8 cellular contexts compared by ENCODE assay signal in the genomic region with DNA sequence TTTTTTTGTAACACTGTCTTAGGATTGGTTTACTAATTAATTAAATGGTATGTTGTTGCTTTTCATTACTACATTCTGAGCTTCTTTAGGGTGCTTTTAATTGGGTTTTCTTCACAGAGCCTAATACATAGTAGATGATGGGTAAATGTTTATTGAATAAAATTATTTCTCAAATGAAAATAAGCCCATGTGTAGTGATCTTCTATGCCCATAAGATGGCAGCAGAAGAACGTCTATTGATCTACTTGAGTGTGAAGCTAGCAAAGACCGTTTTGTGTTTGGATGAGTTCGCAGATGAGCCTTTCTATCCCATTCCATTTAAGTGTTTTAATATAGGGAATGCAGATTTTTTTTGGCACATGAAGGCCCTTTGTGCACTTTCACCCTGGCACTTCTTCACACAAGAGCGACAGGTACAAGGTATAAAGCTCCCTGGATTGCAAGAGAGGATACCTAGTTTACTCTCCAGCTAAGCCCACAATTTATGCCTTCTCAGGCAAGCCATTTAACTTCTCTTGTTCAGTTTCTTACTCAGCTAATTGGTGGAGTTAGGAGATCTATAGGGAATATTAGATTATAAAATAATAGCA.
DNase-seq lines count a peak whose midpoint lies in the region; TF ChIP-seq lines count a peak whose summit lies in the region.
"Not testable (repeated sequence)": the region's sequence is repeated elsewhere in the genome, so short reads cannot be mapped to it uniquely, and the experiment has no call there.

No MANE protein-coding gene starts in this region.

- not testable (repeated sequence) for H3K4me1 Mint-ChIP-seq in Caco-2 (ENCODE audit: low read depth, unreplicated experiment)
- H3K4me1 Mint-ChIP-seq in H9: peaks cover 24 to 26% of the 10 kb centered on the region in 2 experiments

- not testable (repeated sequence) for H3T11ph ChIP-seq in H9 (ENCODE audit: low read length)

- peak in 1 of 2 experiments; percentile 12 for DNase-seq in Caco-2
- not testable (repeated sequence) for DNase-seq in H9; RWPE1 (ENCODE audit: low spot score); breast epithelium (ENCODE audit: low spot score in 2 of 2)
- DNase-seq in NCI-H1930 (lab: John Stamatoyannopoulos, UW): peak; percentile 9 to 39
- peak; percentile 59 for DNase-seq in globus pallidus (ENCODE audit: low spot score)
- peak; percentile 79 for DNase-seq in superior temporal gyrus (ENCODE audit: extremely low spot score)

- not testable (repeated sequence) for H2BK5ac ChIP-seq in H9 (ENCODE audit: insufficient read length, low read length)

- intact Hi-C loops in Caco-2 (cut with micrococcal nuclease; ENCODE audit: unreplicated experiment): loop anchor here (2.0 to 5.0 kb wide), 2 partner anchors 107 to 193 kb away; no protein-coding TSS in a partner anchor
- intact Hi-C loops in breast epithelium (cut with DNase I; ENCODE audit: low total_unique reads): not testable (repeated sequence)

- H3K4ac ChIP-seq in H9 (ENCODE audit: low read depth, low read length): not testable (repeated sequence)

- not testable (repeated sequence) for H3K56ac ChIP-seq in H9 (ENCODE audit: insufficient read length, low read depth, low read length)

- not testable (repeated sequence) for H3K4me3 Mint-ChIP-seq in Caco-2 (ENCODE audit: unreplicated experiment); H9

- H3K27ac Mint-ChIP-seq in Caco-2 (ENCODE audit: unreplicated experiment); H9: not testable (repeated sequence)

- not testable (repeated sequence) for H4K91ac ChIP-seq in H9 (ENCODE audit: insufficient read length, low read depth, low read length)

- H3K79me2 ChIP-seq in H9 (ENCODE audit: insufficient read depth, low read length): not testable (repeated sequence)

- H3K79me1 ChIP-seq in H9 (ENCODE audit: insufficient read depth, low read depth, low read length, poor library complexity, severe bottlenecking): not testable (repeated sequence)

- H3K23ac ChIP-seq in H9 (ENCODE audit: insufficient read length, low read depth, low read length): not testable (repeated sequence)

- not testable (repeated sequence) for BruUV-seq in Caco-2 (replicated peaks; lab: Mats Ljungman, UMichigan)

- not testable (repeated sequence) for H3K4me1 ChIP-seq in Caco-2; H9 (ENCODE audit: insufficient read depth, low read length); breast epithelium
- peaks cover 0 to 15% of the 10 kb centered on the region in 2 donors for H3K4me1 ChIP-seq in mucosa of rectum (ENCODE audit: control insufficient read depth in 2 of 2, insufficient read depth in 2 of 2, low read length in 2 of 2)

- not testable (repeated sequence) for H4K8ac ChIP-seq in H9 (replicated peaks; ENCODE audit: insufficient read length, low read depth, low read length)

- H2BK20ac ChIP-seq in H9 (ENCODE audit: low read depth, low read length, poor library complexity, severe bottlenecking): not testable (repeated sequence)

- not testable (repeated sequence) for H4K5ac ChIP-seq in H9 (ENCODE audit: insufficient read length, low read depth, low read length)

- H2BK120ac ChIP-seq in H9 (ENCODE audit: low read depth, low read length, poor library complexity, severe bottlenecking): not testable (repeated sequence)

- TF ChIP-seq CTCF in Caco-2 (IDR thresholded peaks at IDR 0.05; ENCODE audit: insufficient read depth in 1 of 2, low read depth in 1 of 2, low read length in 1 of 2, severe bottlenecking in 1 of 2, unreplicated experiment in 1 of 2): peak; percentile 16 to 51
- TF ChIP-seq CTCF in H9 (conservative IDR thresholded peaks at IDR 0.05): peak; percentile 72
- peak; percentile 55 for TF ChIP-seq CTCF in RWPE1 (conservative IDR thresholded peaks at IDR 0.05; ENCODE audit: low read depth)
- peak in 2 of 3 donors; percentile 43 to 46 for TF ChIP-seq CTCF in breast epithelium (IDR thresholded peaks at IDR 0.05)

- H2AFZ ChIP-seq in H9 (ENCODE audit: low read length): not testable (repeated sequence)

- not testable (repeated sequence) for H2BK12ac ChIP-seq in H9 (ENCODE audit: insufficient read length, low read depth, low read length)

- H3K14ac ChIP-seq in H9 (ENCODE audit: insufficient read depth, low read length): not testable (repeated sequence)

- TF ChIP-seq POLR2A in breast epithelium (IDR thresholded peaks at IDR 0.05): not testable (repeated sequence)

- not testable (repeated sequence) for H3K9me3 Mint-ChIP-seq in Caco-2 (ENCODE audit: unreplicated experiment); H9

- H3K27me3 ChIP-seq in Caco-2 (replicated peaks; ENCODE audit: control insufficient read depth, insufficient read depth, low read length); H9 (ENCODE audit: insufficient read depth, low read length); breast epithelium; mucosa of rectum (ENCODE audit: control insufficient read depth in 2 of 2, insufficient read depth in 2 of 2, low read length in 2 of 2): not testable (repeated sequence)

- H3K4me2 ChIP-seq in H9 (ENCODE audit: insufficient read depth, insufficient read length, low read length): not testable (repeated sequence)

- CTCF ChIA-PET in Caco-2 (lab: Charles Lee) (interaction anchor here (0.9 to 1.7 kb wide), 4 partner anchors 37 to 255 kb away, joined by 3 to 11 read pairs (median 8); no protein-coding TSS in a partner anchor), RWPE1 (lab: Yijun Ruan, JAX) (interaction anchor here (0.5 to 2.0 kb wide), 11 partner anchors 14 to 255 kb away, joined by 3 to 9 read pairs (median 3); no protein-coding TSS in a partner anchor)

- not testable (repeated sequence) for H2AK5ac ChIP-seq in H9 (ENCODE audit: insufficient read length, low read length)

- H3K36me3 Mint-ChIP-seq in Caco-2 (ENCODE audit: insufficient read depth, unreplicated experiment); H9 (ENCODE audit: insufficient read depth in 1 of 3, low read depth in 3 of 3): not testable (repeated sequence)

- not testable (repeated sequence) for H3K9ac ChIP-seq in H9 (ENCODE audit: extremely low read depth, insufficient read length, low read length)
- peak overlapping the region in 1 of 2 donors; percentile 13 for H3K9ac ChIP-seq in mucosa of rectum (ENCODE audit: low read depth in 1 of 2, low read length in 2 of 2)

- H3K4me3 ChIP-seq in Caco-2 (ENCODE audit: low read depth, low read length); breast epithelium: not testable (repeated sequence)
- peak overlapping the region; percentile 17 to 34 for H3K4me3 ChIP-seq in mucosa of rectum (ENCODE audit: low read length in 2 of 2)

- not testable (repeated sequence) for H4K20me1 ChIP-seq in H9 (ENCODE audit: control insufficient read depth, insufficient read depth, insufficient read length)

- H3K27me3 Mint-ChIP-seq in Caco-2 (ENCODE audit: insufficient read depth, unreplicated experiment); H9 (ENCODE audit: low read depth): not testable (repeated sequence)

- H3K23me2 ChIP-seq in H9 (ENCODE audit: insufficient read length, low read depth, low read length, poor library complexity, severe bottlenecking): not testable (repeated sequence)

- H3K36me3 ChIP-seq in Caco-2 (ENCODE audit: control insufficient read depth, insufficient read depth, low read length); breast epithelium; mucosa of rectum (ENCODE audit: control insufficient read depth in 2 of 2, insufficient read depth in 2 of 2, low read length in 2 of 2): not testable (repeated sequence)

- H3K9me3 ChIP-seq in Caco-2; H9 (ENCODE audit: control insufficient read depth, low read depth, low read length); breast epithelium; mucosa of rectum (ENCODE audit: control insufficient read depth in 2 of 2, low read length in 2 of 2): not testable (repeated sequence)

- WGBS in H9 (ENCODE audit: extremely low coverage, insufficient read length, low lambda C conversion rate): no CpG with 5 or more reads among the region's 4 CpGs

- not testable (repeated sequence) for H3K27ac ChIP-seq in H9 (ENCODE audit: insufficient read length, low read depth, low read length); RWPE1; breast epithelium
- peak overlapping the region; percentile 44 to 64 for H3K27ac ChIP-seq in mucosa of rectum (ENCODE audit: low read depth in 2 of 2, low read length in 2 of 2)

- POLR2A ChIA-PET in Caco-2 (lab: Charles Lee); RWPE1 (lab: Yijun Ruan, JAX; ENCODE audit: low non-redundant PET): not testable (repeated sequence)

- H2BK15ac ChIP-seq in H9 (ENCODE audit: low read depth, low read length): not testable (repeated sequence)

- H3K18ac ChIP-seq in H9 (ENCODE audit: insufficient read length, low read depth, low read length): not testable (repeated sequence)
